Comparison of ENCODE assay signal across 17 cellular contexts in genomic region chr7:100967292-100967863, GRCh38. TPM values are rescaled to one million over a fixed set of nuclear protein-coding genes. Genes with fewer than 3 reads are reported as not detected.
DNase-seq lines count a peak whose midpoint lies in the region; ATAC-seq and TF ChIP-seq lines count a peak whose summit lies in the region.
"Had no signal": no experiment of that assay in that cellular context is flagged by ENCODE, and none has a peak within 500 bp of the region (broad histone marks: within the 10 kb centered on the region; RNA-seq: fewer than 3 reads in every experiment).

No MANE protein-coding gene starts in this region.

- peak overlapping the region; percentile 40 to 53; a peak in 2 of 4 replicates for H3K4me3 ChIP-seq in Panc1 (ENCODE audit: low read depth in 2 of 2, low read length in 2 of 2)
- H3K4me3 ChIP-seq: gastrocnemius medialis had no signal

- BruUV-seq in Panc1 (replicated peaks; lab: Mats Ljungman, UMichigan): TSS peak; percentile 98

- H3K27ac ChIP-seq in Panc1 (ENCODE audit: low read length): no peak overlapping the region
- H3K27ac ChIP-seq: gastrocnemius medialis, VCaP had no signal

- H3K9me3 Mint-ChIP-seq in activated CD4-positive, alpha-beta memory T cell treated with anti-CD3 and anti-CD28 coated beads, Interleukin-2, amount 10 ng/mL, durations not matched to agents 7 days and 5 days: no peaks in the 10 kb centered on the region
- no peaks in the 10 kb centered on the region for H3K9me3 Mint-ChIP-seq in activated CD4-positive, alpha-beta memory T cell treated with anti-CD3 and anti-CD28 coated beads for 36 hours
- H3K9me3 Mint-ChIP-seq in endothelial cell (ENCODE audit: unreplicated experiment) (no peaks in the 10 kb centered on the region), progenitor cell of endocrine pancreas (ENCODE audit: low read depth) (no peaks in the 10 kb centered on the region)

- no peak for TF ChIP-seq CTCF in Panc1 (IDR thresholded peaks at IDR 0.05)
- TF ChIP-seq CTCF in endothelial cell (IDR thresholded peaks at IDR 0.05; ENCODE audit: unreplicated experiment): no peak
- no peak for TF ChIP-seq CTCF in progenitor cell of endocrine pancreas (IDR thresholded peaks at IDR 0.05; ENCODE audit: unreplicated experiment)

- ATAC-seq in Panc1: peak; percentile 20
- ATAC-seq in GM19455 (IDR thresholded peaks at IDR 0.05; ENCODE audit: unreplicated experiment): no peak
- ATAC-seq in GM21723 (IDR thresholded peaks at IDR 0.05; ENCODE audit: unreplicated experiment): no peak

- H3K4me1 Mint-ChIP-seq in activated CD4-positive, alpha-beta memory T cell treated with anti-CD3 and anti-CD28 coated beads, Interleukin-2, amount 10 ng/mL, durations not matched to agents 7 days and 5 days: peaks cover 18% of the 10 kb centered on the region
- peaks cover 15% of the 10 kb centered on the region for H3K4me1 Mint-ChIP-seq in activated CD4-positive, alpha-beta memory T cell treated with anti-CD3 and anti-CD28 coated beads for 36 hours (ENCODE audit: low read depth)
- H3K4me1 Mint-ChIP-seq in endothelial cell (ENCODE audit: unreplicated experiment): peaks cover 15% of the 10 kb centered on the region
- H3K4me1 Mint-ChIP-seq in progenitor cell of endocrine pancreas (ENCODE audit: low read depth): peaks cover 7% of the 10 kb centered on the region

- CTCF ChIA-PET in activated CD4-positive, alpha-beta memory T cell treated with anti-CD3 and anti-CD28 coated beads, Interleukin-2, amount 10 ng/mL, durations not matched to agents 7 days and 5 days (lab: Charles Lee): no interaction called here
- CTCF ChIA-PET in activated CD4-positive, alpha-beta memory T cell treated with anti-CD3 and anti-CD28 coated beads for 36 hours (lab: Charles Lee): interaction anchor here (1.5 to 1.6 kb wide), 2 partner anchors 73 to 92 kb away, joined by 3 to 5 read pairs; no protein-coding TSS in a partner anchor
- CTCF ChIA-PET in Panc1 (lab: Charles Lee): interaction anchor here (0.6 to 0.7 kb wide), 2 partner anchors 92 kb away, joined by 4 to 14 read pairs; partner anchors contain the start of gene SRRT

- H3K27ac Mint-ChIP-seq in activated CD4-positive, alpha-beta memory T cell treated with anti-CD3 and anti-CD28 coated beads, Interleukin-2, amount 10 ng/mL, durations not matched to agents 7 days and 5 days: no peak overlapping the region
- no peak overlapping the region for H3K27ac Mint-ChIP-seq in activated CD4-positive, alpha-beta memory T cell treated with anti-CD3 and anti-CD28 coated beads for 36 hours
- H3K27ac Mint-ChIP-seq in endothelial cell (ENCODE audit: unreplicated experiment) (no peak overlapping the region), progenitor cell of endocrine pancreas (no peak overlapping the region)

- H3K27me3 Mint-ChIP-seq in activated CD4-positive, alpha-beta memory T cell treated with anti-CD3 and anti-CD28 coated beads, Interleukin-2, amount 10 ng/mL, durations not matched to agents 7 days and 5 days: peaks cover 48% of the 10 kb centered on the region
- peaks cover 45% of the 10 kb centered on the region for H3K27me3 Mint-ChIP-seq in activated CD4-positive, alpha-beta memory T cell treated with anti-CD3 and anti-CD28 coated beads for 36 hours
- peaks cover 33% of the 10 kb centered on the region for H3K27me3 Mint-ChIP-seq in endothelial cell (ENCODE audit: unreplicated experiment)
- H3K27me3 Mint-ChIP-seq in progenitor cell of endocrine pancreas: peaks cover 89% of the 10 kb centered on the region

- intact Hi-C loops in activated CD4-positive, alpha-beta memory T cell treated with anti-CD3 and anti-CD28 coated beads for 36 hours (cut with micrococcal nuclease): loop anchor here (5.0 kb wide), 2 partner anchors 70 to 110 kb away; partner anchors contain the start of gene ACHE
- intact Hi-C loops in Panc1 (cut with micrococcal nuclease; ENCODE audit: unreplicated experiment): loop anchor here (2.0 kb wide), 1 partner anchor 91 kb away; no protein-coding TSS in a partner anchor

- in situ Hi-C loops in Panc1 (cut with HindIII; ENCODE audit: low pct_unique_long_range_greater_than_20kb, low sequenced_read_pairs): no loop called here

- H3K27me3 ChIP-seq in Panc1 (ENCODE audit: control insufficient read depth, insufficient read depth, low read length): peaks cover 5% of the 10 kb centered on the region; the same call in 1 of the 2 replicates

- H3K9me3 ChIP-seq in Panc1 (ENCODE audit: control insufficient read depth, insufficient read depth, low read depth, low read length): no peaks in the 10 kb centered on the region
- H3K9me3 ChIP-seq: gastrocnemius medialis had no signal

- POLR2A ChIA-PET in activated CD4-positive, alpha-beta memory T cell treated with anti-CD3 and anti-CD28 coated beads, Interleukin-2, amount 10 ng/mL, durations not matched to agents 7 days and 5 days (lab: Charles Lee): no interaction called here
- POLR2A ChIA-PET in activated CD4-positive, alpha-beta memory T cell treated with anti-CD3 and anti-CD28 coated beads for 36 hours (lab: Charles Lee): no interaction called here
- POLR2A ChIA-PET in Panc1 (lab: Charles Lee): no interaction called here

- no peaks in the 10 kb centered on the region for H3K36me3 ChIP-seq in Panc1 (ENCODE audit: control insufficient read depth, insufficient read depth, low read length)
- H3K36me3 ChIP-seq: gastrocnemius medialis had no signal

- peak overlapping the region; percentile 1 for H3K4me3 Mint-ChIP-seq in activated CD4-positive, alpha-beta memory T cell treated with anti-CD3 and anti-CD28 coated beads, Interleukin-2, amount 10 ng/mL, durations not matched to agents 7 days and 5 days
- H3K4me3 Mint-ChIP-seq in activated CD4-positive, alpha-beta memory T cell treated with anti-CD3 and anti-CD28 coated beads for 36 hours: no peak overlapping the region
- H3K4me3 Mint-ChIP-seq in endothelial cell (ENCODE audit: unreplicated experiment): peak overlapping the region; percentile 23
- H3K4me3 Mint-ChIP-seq in progenitor cell of endocrine pancreas (ENCODE audit: low read depth): peak overlapping the region; percentile 14

- no peaks in the 10 kb centered on the region for H3K36me3 Mint-ChIP-seq in activated CD4-positive, alpha-beta memory T cell treated with anti-CD3 and anti-CD28 coated beads, Interleukin-2, amount 10 ng/mL, durations not matched to agents 7 days and 5 days (ENCODE audit: low read depth)
- H3K36me3 Mint-ChIP-seq in activated CD4-positive, alpha-beta memory T cell treated with anti-CD3 and anti-CD28 coated beads for 36 hours: no peaks in the 10 kb centered on the region
- H3K36me3 Mint-ChIP-seq in endothelial cell (ENCODE audit: low read depth, unreplicated experiment) (peaks cover 5% of the 10 kb centered on the region), progenitor cell of endocrine pancreas (ENCODE audit: insufficient read depth) (no peaks in the 10 kb centered on the region)

- DNase-seq in activated CD4-positive, alpha-beta memory T cell treated with anti-CD3 and anti-CD28 coated beads, Interleukin-2, amount 10 ng/mL, durations not matched to agents 7 days and 5 days: no peak
- no peak for DNase-seq in activated CD4-positive, alpha-beta memory T cell treated with anti-CD3 and anti-CD28 coated beads for 36 hours
- DNase-seq in Panc1 (ENCODE audit: low read depth, low spot score) (no peak), endothelial cell (ENCODE audit: low spot score) (no peak), progenitor cell of endocrine pancreas (ENCODE audit: low spot score, unreplicated experiment) (no peak), NCI-H524 treated with DMSO at 0.1 percent for 48 hours (lab: John Stamatoyannopoulos, UW) (no peak)
- DNase-seq: DMS153; effector CD4-positive, alpha-beta T cell; gastrocnemius medialis; NCI-H1436; NCI-H524; nucleus accumbens had no signal

- H3K4me1 ChIP-seq in Panc1 (ENCODE audit: control insufficient read depth, insufficient read depth, low read length): peaks cover 13% of the 10 kb centered on the region

RNA-seq across cellular contexts. Expression of gene MUC12, which starts 2.0 kb away (rescaled TPM):
- total RNA-seq in activated CD4-positive, alpha-beta memory T cell treated with anti-CD3 and anti-CD28 coated beads, Interleukin-2, amount 10 ng/mL, durations not matched to agents 7 days and 5 days: under 1 TPM in 1 of 2 experiments, not detected in 1; 0.50 TPM
- total RNA-seq in activated CD4-positive, alpha-beta memory T cell treated with anti-CD3 and anti-CD28 coated beads for 36 hours: 1 to 10 TPM in 1 of 2 experiments, under 1 TPM in 1; 0.48 to 1.0 TPM
- 6.8 TPM for total RNA-seq in Panc1 (2021; ENCODE audit: unreplicated experiment)
- 10.8 TPM for polyA plus RNA-seq in Panc1 (2012; ENCODE audit: insufficient read length)
- total RNA-seq in endothelial cell (ENCODE audit: unreplicated experiment): 1.3 TPM
- total RNA-seq in progenitor cell of endocrine pancreas: 0.31 and 0.33 TPM in 2 replicates

RNA-seq across cellular contexts. Expression of gene MUC3A, which starts 18.0 kb away (rescaled TPM):
- total RNA-seq in activated CD4-positive, alpha-beta memory T cell treated with anti-CD3 and anti-CD28 coated beads, Interleukin-2, amount 10 ng/mL, durations not matched to agents 7 days and 5 days: under 1 TPM in 1 of 2 experiments, not detected in 1; 0.20 TPM
- under 1 TPM in 1 of 2 experiments, not detected in 1; 0.29 TPM for total RNA-seq in activated CD4-positive, alpha-beta memory T cell treated with anti-CD3 and anti-CD28 coated beads for 36 hours
- total RNA-seq in Panc1 (2021; ENCODE audit: unreplicated experiment) (24.7 TPM), endothelial cell (ENCODE audit: unreplicated experiment) (3.4 TPM), progenitor cell of endocrine pancreas (2.0 and 2.1 TPM in 2 replicates)
- 67.9 TPM for polyA plus RNA-seq in Panc1 (2012; ENCODE audit: insufficient read length)
- total RNA-seq: urinary bladder had no signal

RNA-seq across cellular contexts. Expression of gene MUC17, which starts 52.5 kb away (rescaled TPM):
- not detected for total RNA-seq in activated CD4-positive, alpha-beta memory T cell treated with anti-CD3 and anti-CD28 coated beads, Interleukin-2, amount 10 ng/mL, durations not matched to agents 7 days and 5 days
- total RNA-seq in activated CD4-positive, alpha-beta memory T cell treated with anti-CD3 and anti-CD28 coated beads for 36 hours: not detected
- total RNA-seq in Panc1 (2021; ENCODE audit: unreplicated experiment): not detected
- polyA plus RNA-seq in Panc1 (2012; ENCODE audit: insufficient read length): not detected
- total RNA-seq in endothelial cell (ENCODE audit: unreplicated experiment): not detected
- total RNA-seq in progenitor cell of endocrine pancreas: not detected in 2 replicates
- total RNA-seq: astrocyte, urinary bladder had no signal
- polyA plus RNA-seq: urinary bladder had no signal
